In the genomic region with DNA sequence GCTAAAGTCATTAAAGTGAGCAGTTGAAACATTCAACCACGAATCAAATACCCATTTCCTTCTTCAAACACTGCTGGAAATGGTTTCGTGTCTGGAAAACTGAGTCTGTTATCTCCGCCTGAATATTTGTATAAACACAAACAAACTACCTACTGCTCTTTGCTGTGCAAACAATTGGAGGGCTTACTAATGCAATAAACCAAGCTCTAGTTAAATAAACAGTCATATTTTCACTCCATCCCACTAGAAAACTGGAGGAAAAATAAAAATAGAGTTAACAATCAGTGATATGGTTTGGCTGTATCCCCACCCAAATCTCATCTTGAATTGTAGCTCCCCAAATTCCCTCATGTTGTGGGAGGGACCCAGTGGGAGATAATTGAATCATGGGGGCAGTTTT, we compare ENCODE assay signal across 1 cellular context.
TF ChIP-seq lines count a peak whose summit lies in the region.

No MANE protein-coding gene starts in this region.

TF ChIP-seq in HEK293, 187 proteins besides CTCF, POLR2A, EP300 and RAD21 (continued from another document):
- TF ChIP-seq PRDM6 (tag by site-specific recombination; IDR thresholded peaks at IDR 0.05), result peak; percentile 80
- no peak for TF ChIP-seq YY1 (tag by site-specific recombination; IDR thresholded peaks at IDR 0.05)
- TF ChIP-seq TRIM28 (IDR thresholded peaks at IDR 0.05; ENCODE audit: borderline replicate concordance, low read length), result peak; percentile 53; the same call in 1 of the 2 replicates
- no peak for TF ChIP-seq ZNF610 (tag by site-specific recombination; IDR thresholded peaks at IDR 0.05; ENCODE audit: borderline replicate concordance)
- TF ChIP-seq, protein P1, sequence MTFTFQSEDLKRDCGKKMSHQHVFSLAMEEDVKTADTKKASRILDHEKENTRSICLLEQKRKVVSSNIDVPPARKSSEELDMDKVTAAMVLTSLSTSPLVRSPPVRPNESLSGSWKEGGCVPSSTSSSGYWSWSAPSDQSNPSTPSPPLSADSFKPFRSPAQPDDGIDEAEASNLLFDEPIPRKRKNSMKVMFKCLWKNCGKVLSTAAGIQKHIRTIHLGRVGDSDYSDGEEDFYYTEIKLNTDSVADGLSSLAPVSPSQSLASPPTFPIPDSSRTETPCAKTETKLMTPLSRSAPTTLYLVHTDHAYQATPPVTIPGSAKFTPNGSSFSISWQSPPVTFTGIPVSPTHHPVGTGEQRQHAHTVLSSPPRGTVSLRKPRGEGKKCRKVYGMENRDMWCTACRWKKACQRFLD (tag by site-specific recombination; IDR thresholded peaks at IDR 0.05), result no peak
